13 cellular contexts compared by ENCODE assay signal in the genomic region with DNA sequence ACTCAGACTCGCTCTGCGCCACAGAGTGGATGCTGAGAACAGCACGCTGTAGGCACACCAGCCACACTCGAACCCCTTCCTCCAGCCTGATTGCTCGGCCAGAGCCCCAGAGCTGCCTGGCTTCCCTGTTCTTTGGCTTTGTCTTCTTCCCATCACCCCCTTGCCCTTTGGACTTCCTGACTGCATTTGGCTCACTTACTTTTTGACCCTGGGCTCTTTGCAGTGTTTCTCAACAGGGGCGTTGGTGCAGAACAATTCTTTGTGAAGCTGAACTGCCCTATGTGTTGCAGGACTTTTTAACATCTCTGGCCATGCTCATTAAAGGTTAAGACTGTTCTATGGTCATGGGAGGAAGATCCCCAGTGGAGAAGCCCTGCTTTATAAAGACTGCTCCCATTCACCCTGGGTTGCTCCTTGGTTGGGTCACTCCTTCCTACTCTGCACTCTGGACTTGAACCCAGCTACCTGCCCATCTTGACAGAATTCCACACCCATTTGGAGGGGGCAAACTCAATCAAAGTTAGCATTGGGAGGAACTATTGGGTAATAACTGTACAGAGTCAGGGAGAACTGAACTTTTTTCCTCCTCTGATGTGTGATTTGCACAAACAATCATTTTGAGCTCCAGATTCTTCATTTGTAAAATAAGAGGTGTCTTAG.
DNase-seq lines count a peak whose midpoint lies in the region; ATAC-seq and TF ChIP-seq lines count a peak whose summit lies in the region.
"Had no signal": no experiment of that assay in that cellular context is flagged by ENCODE, and none has a peak within 500 bp of the region (broad histone marks: within the 10 kb centered on the region; RNA-seq: fewer than 3 reads in every experiment).

No MANE protein-coding gene starts in this region.

- intact Hi-C loops in stomach (cut with DNase I; ENCODE audit: low total_unique reads), result no loop called here

- no peak overlapping the region for H2AK5ac ChIP-seq in trophoblast cell (ENCODE audit: low read length)

- no peak overlapping the region for H2BK120ac ChIP-seq in trophoblast cell (ENCODE audit: insufficient read depth, low read length, poor library complexity)

- no peak overlapping the region for H3K14ac ChIP-seq in trophoblast cell (ENCODE audit: low read length)

- TF ChIP-seq CTCF in SU-DHL-6 (IDR thresholded peaks at IDR 0.05; ENCODE audit: insufficient read depth, low read length, poor library complexity, severe bottlenecking) (no peak), stomach (IDR thresholded peaks at IDR 0.05) (no peak)

- H2BK12ac ChIP-seq in trophoblast cell (ENCODE audit: low read length), result peak overlapping the region; percentile 28

- H3F3A ChIP-seq in SU-DHL-6 (ENCODE audit: insufficient read depth), result no peaks in the 10 kb centered on the region

- no peak overlapping the region for H4K8ac ChIP-seq in trophoblast cell (ENCODE audit: low read depth, low read length)

- no peak for TF ChIP-seq POLR2A in stomach (IDR thresholded peaks at IDR 0.05)

- H3K79me2 ChIP-seq in SU-DHL-6 (ENCODE audit: insufficient read depth, low read length) (no peaks in the 10 kb centered on the region), trophoblast cell (ENCODE audit: control insufficient read depth, insufficient read depth, low read length, poor library complexity) (no peaks in the 10 kb centered on the region)

- H3K9me3 ChIP-seq in SU-DHL-6 (ENCODE audit: insufficient read depth, low read length) (no peaks in the 10 kb centered on the region), trophoblast cell (ENCODE audit: insufficient read depth, low read depth, low read length) (no peaks in the 10 kb centered on the region), stomach (no peaks in the 10 kb centered on the region)
- H3K9me3 ChIP-seq: left ventricle myocardium inferior had no signal

- peak; percentile 12 for DNase-seq in Caki2 (ENCODE audit: low read depth)
- peak; percentile 52 for DNase-seq in left kidney (ENCODE audit: low read depth, low spot score)
- DNase-seq in trophoblast cell, result no peak
- DNase-seq in effector CD8-positive, alpha-beta T cell (lab: John Stamatoyannopoulos, UW), result no peak
- DNase-seq in stomach, result no peak
- DNase-seq: activated B cell treated with CpG ODN at 0.5 μM for 24 hours; activated naive CD4-positive, alpha-beta T cell; left ventricle myocardium inferior had no signal

- H3K4me1 ChIP-seq in trophoblast cell (ENCODE audit: control insufficient read depth in 1 of 2, insufficient read depth in 2 of 2, low read length in 2 of 2) (peaks cover 2 to 5% of the 10 kb centered on the region in 2 experiments), stomach (peaks cover 0 to 22% (median 6%) of the 10 kb centered on the region in 4 donors)

- no peak overlapping the region for H3K4me2 ChIP-seq in SU-DHL-6 (ENCODE audit: low read depth, low read length, poor library complexity, severe bottlenecking)
- H3K4me2 ChIP-seq in trophoblast cell (ENCODE audit: low read length), result no peak overlapping the region

- H2AFZ ChIP-seq in SU-DHL-6 (ENCODE audit: low read depth, low read length, severe bottlenecking), result peak overlapping the region; percentile 22
- H2AFZ ChIP-seq in trophoblast cell (ENCODE audit: insufficient read depth, low read length, poor library complexity), result peak overlapping the region; percentile 5

- in situ Hi-C loops in Caki2 (cut with HindIII; ENCODE audit: low pct_unique_long_range_greater_than_20kb, low sequenced_read_pairs), result no loop called here

- no peak overlapping the region for H3K4ac ChIP-seq in trophoblast cell (ENCODE audit: low read depth, low read length)

- H4K20me1 ChIP-seq in SU-DHL-6 (ENCODE audit: low read depth, low read length), result no peaks in the 10 kb centered on the region

- no peak overlapping the region for H4K12ac ChIP-seq in trophoblast cell (ENCODE audit: low read depth, low read length)

- H3K18ac ChIP-seq in trophoblast cell (ENCODE audit: low read length), result no peak overlapping the region

- H3K36me3 ChIP-seq in SU-DHL-6 (ENCODE audit: low read length) (no peaks in the 10 kb centered on the region), trophoblast cell (ENCODE audit: control insufficient read depth in 1 of 2, insufficient read depth in 2 of 2, low read length in 2 of 2) (no peaks in the 10 kb centered on the region), stomach (no peaks in the 10 kb centered on the region)
- H3K36me3 ChIP-seq: left ventricle myocardium inferior had no signal

- H2BK5ac ChIP-seq in trophoblast cell (ENCODE audit: low read depth, low read length, poor library complexity), result no peak overlapping the region

- H3K27me3 ChIP-seq in SU-DHL-6 (ENCODE audit: low read length), result no peaks in the 10 kb centered on the region
- no peaks in the 10 kb centered on the region for H3K27me3 ChIP-seq in trophoblast cell (ENCODE audit: insufficient read depth, low read length)
- no peaks in the 10 kb centered on the region for H3K27me3 ChIP-seq in stomach

- no peak overlapping the region for H3K4me3 ChIP-seq in SU-DHL-6 (ENCODE audit: insufficient read depth, low read length, poor library complexity, severe bottlenecking)
- H3K4me3 ChIP-seq in trophoblast cell (ENCODE audit: low read depth, low read length), result no peak overlapping the region
- H3K4me3 ChIP-seq in stomach, result no peak overlapping the region
- H3K4me3 ChIP-seq: K562, left ventricle myocardium inferior had no signal

- no peak overlapping the region for H3K23ac ChIP-seq in trophoblast cell (ENCODE audit: low read length)

- peaks cover 3% of the 10 kb centered on the region for H3K79me1 ChIP-seq in trophoblast cell (ENCODE audit: low read length)

- ATAC-seq in GM21447 (IDR thresholded peaks at IDR 0.05; ENCODE audit: unreplicated experiment), result no peak
- no peak for ATAC-seq in GM21360 (IDR thresholded peaks at IDR 0.05; ENCODE audit: unreplicated experiment)

- H3K27ac ChIP-seq in SU-DHL-6 (ENCODE audit: low read depth, low read length) (no peak overlapping the region), trophoblast cell (ENCODE audit: low read depth, low read length) (no peak overlapping the region), stomach (no peak overlapping the region)
- H3K27ac ChIP-seq: left ventricle myocardium inferior, RWPE1 had no signal

- H3K9ac ChIP-seq in SU-DHL-6 (ENCODE audit: low read length), result no peak overlapping the region
- H3K9ac ChIP-seq in trophoblast cell (ENCODE audit: low read length), result no peak overlapping the region

- TF ChIP-seq EP300 in stomach (IDR thresholded peaks at IDR 0.05), result no peak

- no peaks in the 10 kb centered on the region for H3K9me2 ChIP-seq in SU-DHL-6 (replicated peaks; ENCODE audit: insufficient read depth, low read length)

- no peak overlapping the region for H4K91ac ChIP-seq in trophoblast cell (ENCODE audit: low read depth, low read length)

- WGBS in trophoblast cell (ENCODE audit: extremely low coverage, insufficient coverage, insufficient read length), result no CpG with 5 or more reads among the region's 6 CpGs
- WGBS in stomach, 5 donors, result 78 to 83% (median 82%) methylated on average over 6 of the region's 6 CpGs

Comparison
In these comparisons a context has a peak if more than half of its experiments do, and no peak if none do; other contexts are left out.
1. DNase-seq: peak in Caki2 (single experiment) and left kidney (single experiment); none in trophoblast cell (0 of 2), effector CD8-positive, alpha-beta T cell (single experiment) and stomach (single experiment).